ENCODE assay signal across 28 cellular contexts in the genomic region with DNA sequence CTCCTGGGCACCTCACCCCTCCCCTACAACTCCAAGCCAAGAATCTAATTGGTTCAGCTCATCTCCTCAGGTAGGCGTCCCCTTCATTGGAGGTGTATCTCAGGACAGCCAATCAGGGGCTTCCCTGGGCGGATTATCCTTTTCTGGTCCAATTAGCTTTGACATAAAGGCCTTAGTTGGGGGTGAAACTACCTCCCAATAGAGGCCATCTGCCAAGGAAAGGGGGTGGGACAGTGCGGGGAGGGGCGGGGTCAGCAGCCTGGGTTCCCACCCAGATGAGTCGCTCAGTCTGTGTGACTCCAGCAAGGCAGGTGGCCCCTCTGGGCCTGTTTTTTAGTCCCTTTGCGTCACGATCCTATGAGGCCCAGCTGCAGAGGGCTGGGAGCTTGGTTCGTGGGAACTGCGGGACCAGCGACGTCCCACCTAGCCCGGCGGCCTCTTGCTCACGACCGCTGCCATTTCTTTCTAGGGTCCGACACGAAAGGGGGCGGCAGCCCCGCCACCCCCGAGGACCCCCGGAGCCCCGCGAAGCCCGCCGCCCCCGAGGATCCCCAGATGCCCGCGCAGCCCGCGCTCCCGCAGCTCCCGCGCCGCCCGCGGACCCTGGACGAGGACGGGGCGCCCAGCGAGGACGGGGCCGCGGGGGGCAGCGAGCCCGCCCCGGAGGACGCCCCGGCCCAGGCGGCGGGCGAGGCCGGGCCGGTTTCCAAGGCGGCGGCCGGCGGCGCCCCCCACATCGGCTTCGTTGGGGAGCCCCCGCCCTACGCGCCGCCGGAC. TPM values are rescaled to one million over a fixed set of nuclear protein-coding genes. Genes with fewer than 3 reads are reported as not detected.
DNase-seq lines count a peak whose midpoint lies in the region; ATAC-seq and TF ChIP-seq lines count a peak whose summit lies in the region.
"Had no signal": no experiment of that assay in that cellular context is flagged by ENCODE, and none has a peak within 500 bp of the region (broad histone marks: within the 10 kb centered on the region; RNA-seq: fewer than 3 reads in every experiment).

No MANE protein-coding gene starts in this region.

- H3K27ac ChIP-seq in Karpas-422 (ENCODE audit: low read length) (no peak overlapping the region), trophoblast cell (ENCODE audit: low read depth, low read length) (no peak overlapping the region)
- H3K27ac ChIP-seq: heart right ventricle, thoracic aorta had no signal

- H3K79me1 ChIP-seq in trophoblast cell (ENCODE audit: low read length): no peaks in the 10 kb centered on the region

- H3K79me2 ChIP-seq in Karpas-422 (ENCODE audit: low read length): no peaks in the 10 kb centered on the region
- no peaks in the 10 kb centered on the region for H3K79me2 ChIP-seq in trophoblast cell (ENCODE audit: control insufficient read depth, insufficient read depth, low read length, poor library complexity)

- H2AFZ ChIP-seq in Karpas-422 (ENCODE audit: low read length) (no peak overlapping the region), trophoblast cell (ENCODE audit: insufficient read depth, low read length, poor library complexity) (no peak overlapping the region)

- H3K4ac ChIP-seq in trophoblast cell (ENCODE audit: low read depth, low read length): no peak overlapping the region

- H3K27me3 Mint-ChIP-seq in activated CD4-positive, alpha-beta memory T cell treated with anti-CD3 and anti-CD28 coated beads for 36 hours: peaks cover 30% of the 10 kb centered on the region
- H3K27me3 Mint-ChIP-seq in stimulated activated naive B cell treated with anti-CD40 and anti-IgM and Interleukin-4, amounts not matched to agents 10 μg/mL and 1 μg/mL and 100 μg/mL, for 72 hours: peaks cover 56 to 62% of the 10 kb centered on the region in 2 donors

- ATAC-seq in HG03139 (IDR thresholded peaks at IDR 0.05; ENCODE audit: unreplicated experiment): no peak
- ATAC-seq in stimulated activated naive B cell treated with anti-CD40 and anti-IgM and Interleukin-4, amounts not matched to agents 10 μg/mL and 1 μg/mL and 100 μg/mL, for 72 hours (replicated peaks): no peak
- ATAC-seq: CD8-positive, alpha-beta T cell; heart right ventricle; mucosa of descending colon had no signal

- WGBS in trophoblast cell (ENCODE audit: extremely low coverage, insufficient coverage, insufficient read length): no CpG with 5 or more reads among the region's 65 CpGs

- no peak overlapping the region for H3K23ac ChIP-seq in trophoblast cell (ENCODE audit: low read length)

- H2BK12ac ChIP-seq in trophoblast cell (ENCODE audit: low read length): no peak overlapping the region

- H3K4me1 ChIP-seq in Karpas-422 (ENCODE audit: low read length) (no peaks in the 10 kb centered on the region), trophoblast cell (ENCODE audit: control insufficient read depth in 1 of 2, insufficient read depth in 2 of 2, low read length in 2 of 2) (peaks cover 0 to 3% of the 10 kb centered on the region in 2 experiments)
- H3K4me1 ChIP-seq: heart right ventricle had no signal

- intact Hi-C loops in activated CD4-positive, alpha-beta memory T cell treated with anti-CD3 and anti-CD28 coated beads for 36 hours (cut with micrococcal nuclease): no loop called here

- H3K27me3 ChIP-seq in H7 (ENCODE audit: control insufficient read depth, insufficient read depth, low read length) (peaks cover 19% of the 10 kb centered on the region), Karpas-422 (ENCODE audit: low read length) (no peaks in the 10 kb centered on the region), trophoblast cell (ENCODE audit: insufficient read depth, low read length) (peaks cover 10% of the 10 kb centered on the region)

- no peak for TF ChIP-seq CTCF in fibroblast of mammary gland (conservative IDR thresholded peaks at IDR 0.05; ENCODE audit: control insufficient read depth, insufficient read depth, low read depth, low read length)

- no peak overlapping the region for H4K8ac ChIP-seq in trophoblast cell (ENCODE audit: low read depth, low read length)

- CTCF ChIA-PET in activated CD4-positive, alpha-beta memory T cell treated with anti-CD3 and anti-CD28 coated beads for 36 hours (lab: Charles Lee): no interaction called here

- H3K9ac ChIP-seq in Karpas-422 (ENCODE audit: low read length) (no peak overlapping the region), trophoblast cell (ENCODE audit: low read length) (no peak overlapping the region)
- H3K9ac ChIP-seq: SK-N-SH had no signal

- H4K20me1 ChIP-seq in Karpas-422 (ENCODE audit: insufficient read depth, low read depth, low read length): no peaks in the 10 kb centered on the region

- no peaks in the 10 kb centered on the region for H3K9me3 ChIP-seq in Karpas-422 (ENCODE audit: low read length)
- H3K9me3 ChIP-seq in trophoblast cell (ENCODE audit: insufficient read depth, low read depth, low read length): peaks cover 9% of the 10 kb centered on the region
- H3K9me3 ChIP-seq: heart right ventricle, mucosa of descending colon, SK-N-SH, thoracic aorta had no signal

- H4K91ac ChIP-seq in trophoblast cell (ENCODE audit: low read depth, low read length): no peak overlapping the region

- no peaks in the 10 kb centered on the region for H3K36me3 ChIP-seq in H7 (replicated peaks; ENCODE audit: control insufficient read depth, insufficient read depth, low read length)
- H3K36me3 ChIP-seq in Karpas-422 (ENCODE audit: insufficient read depth, low read length): no peaks in the 10 kb centered on the region
- H3K36me3 ChIP-seq in trophoblast cell (ENCODE audit: control insufficient read depth in 1 of 2, insufficient read depth in 2 of 2, low read length in 2 of 2): no peaks in the 10 kb centered on the region
- H3K36me3 ChIP-seq: heart right ventricle, thoracic aorta had no signal

- H3K9me3 Mint-ChIP-seq in activated CD4-positive, alpha-beta memory T cell treated with anti-CD3 and anti-CD28 coated beads for 36 hours: no peaks in the 10 kb centered on the region
- H3K9me3 Mint-ChIP-seq in stimulated activated naive B cell treated with anti-CD40 and anti-IgM and Interleukin-4, amounts not matched to agents 10 μg/mL and 1 μg/mL and 100 μg/mL, for 72 hours: no peaks in the 10 kb centered on the region
- H3K9me3 Mint-ChIP-seq: CD8-positive, alpha-beta T cell; T-helper 2 cell treated with Interferon-gamma antibody and Interleukin-4, amounts not matched to agents 5 μg/mL and 100 μg/mL, for 36 hours had no signal

- H3K14ac ChIP-seq in trophoblast cell (ENCODE audit: low read length): no peak overlapping the region

- DNase-seq in H7: peak; percentile 74
- peak; percentile 51 for DNase-seq in Karpas-422
- DNase-seq in fibroblast of mammary gland (ENCODE audit: low read depth): peak; percentile 3
- no peak for DNase-seq in trophoblast cell
- no peak for DNase-seq in activated CD4-positive, alpha-beta memory T cell treated with anti-CD3 and anti-CD28 coated beads for 36 hours
- no peak for DNase-seq in stimulated activated naive B cell treated with anti-CD40 and anti-IgM and Interleukin-4, amounts not matched to agents 10 μg/mL and 1 μg/mL and 100 μg/mL, for 72 hours
- DNase-seq: activated naive CD4-positive, alpha-beta T cell treated with anti-CD3 and anti-CD28 coated beads, Interleukin-2, amount 50 U/mL, for 16 hours; aorta; CD8-positive, alpha-beta T cell; dermis blood vessel endothelial cell; DND-41; heart right ventricle; islet precursor cell; mucosa of descending colon; NCI-H1436; NCI-H524; RPMI8226; SK-N-SH had no signal

- no peak overlapping the region for H4K12ac ChIP-seq in trophoblast cell (ENCODE audit: low read depth, low read length)

- no peak overlapping the region for H3K4me2 ChIP-seq in Karpas-422 (ENCODE audit: low read depth, low read length, poor library complexity, severe bottlenecking)
- H3K4me2 ChIP-seq in trophoblast cell (ENCODE audit: low read length): peak overlapping the region; percentile 54
- H3K4me2 ChIP-seq: SK-N-SH had no signal

- H2BK120ac ChIP-seq in trophoblast cell (ENCODE audit: insufficient read depth, low read length, poor library complexity): no peak overlapping the region

- no peak overlapping the region for H3K18ac ChIP-seq in trophoblast cell (ENCODE audit: low read length)

- no peaks in the 10 kb centered on the region for H3K9me2 ChIP-seq in Karpas-422 (replicated peaks; ENCODE audit: insufficient read depth, low read length)
- H3K9me2 ChIP-seq: SK-N-SH had no signal

- H2BK5ac ChIP-seq in trophoblast cell (ENCODE audit: low read depth, low read length, poor library complexity): no peak overlapping the region

- H3K36me3 Mint-ChIP-seq in activated CD4-positive, alpha-beta memory T cell treated with anti-CD3 and anti-CD28 coated beads for 36 hours: no peaks in the 10 kb centered on the region
- peaks cover 5 to 13% of the 10 kb centered on the region in 2 donors for H3K36me3 Mint-ChIP-seq in stimulated activated naive B cell treated with anti-CD40 and anti-IgM and Interleukin-4, amounts not matched to agents 10 μg/mL and 1 μg/mL and 100 μg/mL, for 72 hours
- H3K36me3 Mint-ChIP-seq: CD8-positive, alpha-beta T cell had no signal

- no peak overlapping the region for H3K4me3 Mint-ChIP-seq in activated CD4-positive, alpha-beta memory T cell treated with anti-CD3 and anti-CD28 coated beads for 36 hours
- H3K4me3 Mint-ChIP-seq in stimulated activated naive B cell treated with anti-CD40 and anti-IgM and Interleukin-4, amounts not matched to agents 10 μg/mL and 1 μg/mL and 100 μg/mL, for 72 hours: no peak overlapping the region
- H3K4me3 Mint-ChIP-seq: IgD-negative memory B cell; T-helper 2 cell treated with Interferon-gamma antibody and Interleukin-4, amounts not matched to agents 5 μg/mL and 100 μg/mL, for 36 hours had no signal

- POLR2A ChIA-PET in activated CD4-positive, alpha-beta memory T cell treated with anti-CD3 and anti-CD28 coated beads for 36 hours (lab: Charles Lee): no interaction called here

- no peak overlapping the region for H2AK5ac ChIP-seq in trophoblast cell (ENCODE audit: low read length)

- H3K4me3 ChIP-seq in H7 (ENCODE audit: insufficient read depth, low read depth, low read length) (no peak overlapping the region), Karpas-422 (ENCODE audit: low read length) (no peak overlapping the region), fibroblast of mammary gland (ENCODE audit: control insufficient read depth, low read depth, low read length) (no peak overlapping the region), trophoblast cell (ENCODE audit: low read depth, low read length) (no peak overlapping the region)
- H3K4me3 ChIP-seq: heart right ventricle, mucosa of descending colon, thoracic aorta had no signal

- H3K4me1 Mint-ChIP-seq in activated CD4-positive, alpha-beta memory T cell treated with anti-CD3 and anti-CD28 coated beads for 36 hours (ENCODE audit: low read depth): no peaks in the 10 kb centered on the region
- peaks cover 0 to 3% of the 10 kb centered on the region in 2 donors for H3K4me1 Mint-ChIP-seq in stimulated activated naive B cell treated with anti-CD40 and anti-IgM and Interleukin-4, amounts not matched to agents 10 μg/mL and 1 μg/mL and 100 μg/mL, for 72 hours

- H3K27ac Mint-ChIP-seq in activated CD4-positive, alpha-beta memory T cell treated with anti-CD3 and anti-CD28 coated beads for 36 hours: no peak overlapping the region
- H3K27ac Mint-ChIP-seq in stimulated activated naive B cell treated with anti-CD40 and anti-IgM and Interleukin-4, amounts not matched to agents 10 μg/mL and 1 μg/mL and 100 μg/mL, for 72 hours: no peak overlapping the region
- H3K27ac Mint-ChIP-seq: CD8-positive, alpha-beta T cell; IgD-negative memory B cell; progenitor cell of endocrine pancreas; T-helper 2 cell treated with Interferon-gamma antibody and Interleukin-4, amounts not matched to agents 5 μg/mL and 100 μg/mL, for 36 hours had no signal

RNA-seq across cellular contexts. Expression of gene PRRT1B, which starts 9.0 kb away (rescaled TPM):
- 0.22 and 1.5 TPM in 2 replicates for total RNA-seq in H7 (2014; rRNA removed; shearing (Covaris generic))
- total RNA-seq in Karpas-422 (2014; rRNA removed; shearing (Covaris generic); ENCODE audit: low replicate concordance): not detected in 2 replicates
- 2.8 and 3.0 TPM in 2 replicates for polyA plus RNA-seq in trophoblast cell (2013)
- not detected for total RNA-seq in activated CD4-positive, alpha-beta memory T cell treated with anti-CD3 and anti-CD28 coated beads for 36 hours
- total RNA-seq: aorta; cardiac septum; CD8-positive, alpha-beta T cell; dermis blood vessel endothelial cell; endothelial cell of umbilical vein; heart right ventricle; lower leg skin; MCF 10A; thoracic aorta had no signal
- polyA plus RNA-seq: aorta, endothelial cell of umbilical vein, heart right ventricle, IgD-negative memory B cell, neural cell, SK-N-SH had no signal

RNA-seq across cellular contexts. Expression of gene UCK1, which starts 23.2 kb away (rescaled TPM):
- total RNA-seq in H7 (2014; rRNA removed; shearing (Covaris generic)): 31.2 and 33.2 TPM in 2 replicates
- total RNA-seq in Karpas-422 (2014; rRNA removed; shearing (Covaris generic); ENCODE audit: low replicate concordance): 8.0 and 23.5 TPM in 2 replicates
- 15.9 and 16.3 TPM in 2 replicates for polyA plus RNA-seq in trophoblast cell (2013)
- total RNA-seq in activated CD4-positive, alpha-beta memory T cell treated with anti-CD3 and anti-CD28 coated beads for 36 hours: 10 to 100 TPM; 15.7 to 18.6 TPM

RNA-seq across cellular contexts. Expression of gene POMT1, which starts 51.6 kb away (rescaled TPM):
- total RNA-seq in H7 (2014; rRNA removed; shearing (Covaris generic)): 21.1 and 24.0 TPM in 2 replicates
- total RNA-seq in Karpas-422 (2014; rRNA removed; shearing (Covaris generic); ENCODE audit: low replicate concordance): 29.0 and 33.9 TPM in 2 replicates
- polyA plus RNA-seq in trophoblast cell (2013): 25.6 and 26.3 TPM in 2 replicates
- total RNA-seq in activated CD4-positive, alpha-beta memory T cell treated with anti-CD3 and anti-CD28 coated beads for 36 hours: 10 to 100 TPM; 42.8 to 43.2 TPM

Comparison
In these comparisons a context has a peak if more than half of its experiments do, and no peak if none do; other contexts are left out.
1. DNase-seq: peak in H7 (single experiment), Karpas-422 (single experiment) and fibroblast of mammary gland (single experiment); none in trophoblast cell (0 of 2), activated CD4-positive, alpha-beta memory T cell treated with anti-CD3 and anti-CD28 coated beads for 36 hours (single experiment) and stimulated activated naive B cell treated with anti-CD40 and anti-IgM and Interleukin-4, amounts not matched to agents 10 μg/mL and 1 μg/mL and 100 μg/mL, for 72 hours (single experiment).